ENCODE assay signal across 27 cellular contexts in genomic region chr7:128843938-128844621, GRCh38. TPM values are rescaled to one million over a fixed set of nuclear protein-coding genes. Genes with fewer than 3 reads are reported as not detected.
"Had no signal": no experiment of that assay in that cellular context is flagged by ENCODE, and none has a peak within 500 bp of the region (broad histone marks: within the 10 kb centered on the region; RNA-seq: fewer than 3 reads in every experiment).

No MANE protein-coding gene starts in this region.

- H3K36me3 ChIP-seq: left lung, neutrophil, ovary had no signal

- FAIRE-seq: bronchial epithelial cell, TTC549, urothelium cell line had no signal

- DNase-seq: activated CD4-positive, alpha-beta T cell treated with anti-CD3 and anti-CD28 coated beads for 4 hours; activated CD4-positive, alpha-beta T cell treated with anti-CD3 and anti-CD28 coated beads, Interleukin-2, amount 50 U/mL, for 4 hours; activated CD8-positive, alpha-beta memory T cell treated with anti-CD3 and anti-CD28 coated beads for 24 hours; activated effector memory CD4-positive, alpha-beta T cell treated with Interleukin-2 at 50 U/mL for 16 hours; activated naive CD4-positive, alpha-beta T cell treated with Interleukin-2 at 50 U/mL for 16 hours; anterior cingulate cortex; effector memory CD8-positive, alpha-beta T cell; erythroblast; kidney glomerular epithelial cell; retina; stimulated activated CD4-positive, alpha-beta T cell treated with anti-CD3 and anti-CD28 coated beads, Interleukin-12 subunit alpha, Interleukin-12 subunit beta, amount 100 ng/mL, for 4 hours; stimulated activated CD4-positive, alpha-beta T cell treated with anti-CD3 and anti-CD28 coated beads, Interleukin-4, amount 100 ng/mL, for 1 hour; stimulated activated naive CD8-positive, alpha-beta T cell treated with anti-CD3 and anti-CD28 coated beads, Interleukin-15, Interleukin-2, amounts not matched to agents 100 U/mL and 50 U/mL, for 24 hours; trophoblast cell had no signal

- H3K27me3 ChIP-seq: dorsolateral prefrontal cortex, heart right ventricle, left lung, neutrophil, ovary had no signal

- ATAC-seq: effector memory CD8-positive, alpha-beta T cell; heart right ventricle; left lung; mucosa of descending colon; natural killer cell treated with Interleukin-12 subunit alpha and Interleukin-12 subunit beta and Interleukin-15 and Interleukin-18, amount 100 ng/mL, for 72 hours; stimulated activated naive CD8-positive, alpha-beta T cell treated with anti-CD3 and anti-CD28 coated beads, Interleukin-15, Interleukin-2, amounts not matched to agents 100 U/mL and 50 U/mL, for 24 hours had no signal

- H3K4me3 ChIP-seq: coronary artery, dorsolateral prefrontal cortex, heart right ventricle, left lung, mucosa of descending colon, ovary, thoracic aorta had no signal

- H3K27ac ChIP-seq: coronary artery, dorsolateral prefrontal cortex, left lung, neutrophil, ovary, thoracic aorta, VCaP had no signal

- H3K9me3 ChIP-seq: heart right ventricle, left lung, mucosa of descending colon, neutrophil, ovary, thoracic aorta had no signal

- H3K4me1 ChIP-seq: left lung had no signal

RNA-seq across cellular contexts. Expression of gene FLNC, which starts 13.9 kb away (rescaled TPM):
- total RNA-seq: natural killer cell treated with Interleukin-12 subunit alpha and Interleukin-12 subunit beta and Interleukin-15 and Interleukin-18, amount 100 ng/mL, for 72 hours had no signal
